In genomic region chr15:42018306-42019224, GRCh38 we compare ENCODE assay signal across 22 cellular contexts. TPM values are rescaled to one million over a fixed set of nuclear protein-coding genes. Genes with fewer than 3 reads are reported as not detected.
A peak's percentile ranks its signal among the peaks of the same experiment; 100 is the strongest.
DNase-seq lines count a peak whose midpoint lies in the region; ATAC-seq and TF ChIP-seq lines count a peak whose summit lies in the region.
"Had no signal": no experiment of that assay in that cellular context is flagged by ENCODE, and none has a peak within 500 bp of the region (broad histone marks: within the 10 kb centered on the region; RNA-seq: fewer than 3 reads in every experiment).

No MANE protein-coding gene starts in this region.

- WGBS in psoas muscle, 3 donors = 35 to 52% (median 44%) methylated on average over 5 to 6 of the region's 6 CpGs

- H3K4me1 ChIP-seq in BE2C = peaks cover 19% of the 10 kb centered on the region
- H3K4me1 ChIP-seq in psoas muscle = peaks cover 20% of the 10 kb centered on the region
- H3K4me1 ChIP-seq: breast epithelium had no signal

- peak overlapping the region; percentile 39 for H3K27ac ChIP-seq in psoas muscle
- H3K27ac ChIP-seq in RWPE1 = no peak overlapping the region
- H3K27ac ChIP-seq in coronary artery = no peak overlapping the region
- H3K27ac ChIP-seq: breast epithelium had no signal

- CTCF ChIA-PET in RWPE1 (lab: Yijun Ruan, JAX) = interaction anchor here (0.6 kb wide), 2 partner anchors 17 to 358 kb away, joined by 3 read pairs; partner anchors contain the start of gene MGA

- POLR2A ChIA-PET in RWPE1 (lab: Yijun Ruan, JAX; ENCODE audit: low non-redundant PET) = no interaction called here

- ATAC-seq in Right ventricle myocardium superior (ENCODE audit: poor library complexity) (peak; percentile 93), psoas muscle (peak; percentile 83 to 91 (median 86)), GM18861 (IDR thresholded peaks at IDR 0.05; ENCODE audit: unreplicated experiment) (no peak)
- ATAC-seq: stimulated activated effector memory CD8-positive, alpha-beta T cell treated with anti-CD3 and anti-CD28 coated beads, Interleukin-12 subunit alpha, Interleukin-12 subunit beta, amount 100 ng/mL, for 72 hours had no signal

- H3K27me3 ChIP-seq in BE2C (no peaks in the 10 kb centered on the region), psoas muscle (ENCODE audit: insufficient read depth in 3 of 3, low read length in 2 of 3) (no peaks in the 10 kb centered on the region)
- H3K27me3 ChIP-seq: breast epithelium had no signal

- intact Hi-C loops in Right ventricle myocardium superior (cut with DNase I) (no loop called here), psoas muscle (cut with DNase I) (no loop called here)

- no peak overlapping the region for H3K4me3 ChIP-seq in BE2C (ENCODE audit: low read depth, low read length)
- H3K4me3 ChIP-seq in psoas muscle = no peak overlapping the region
- no peak overlapping the region for H3K4me3 ChIP-seq in coronary artery
- H3K4me3 ChIP-seq: breast epithelium, lung, smooth muscle cell had no signal

- H3K9me3 ChIP-seq in BE2C = no peaks in the 10 kb centered on the region
- H3K9me3 ChIP-seq in psoas muscle = no peaks in the 10 kb centered on the region
- H3K9me3 ChIP-seq: breast epithelium had no signal

- no peaks in the 10 kb centered on the region for H3K36me3 ChIP-seq in BE2C
- H3K36me3 ChIP-seq in psoas muscle (ENCODE audit: insufficient read depth in 1 of 2, low read depth in 1 of 2) = no peaks in the 10 kb centered on the region
- H3K36me3 ChIP-seq: breast epithelium had no signal

- DNase-seq in BE2C (peak; percentile 64), NCI-H82 (lab: John Stamatoyannopoulos, UW) (peak; percentile 70), Right ventricle myocardium superior (peak; percentile 77), psoas muscle (peak; percentile 46 to 77), RWPE1 (ENCODE audit: low spot score) (no peak), coronary artery (ENCODE audit: low spot score) (no peak)
- DNase-seq: activated CD4-positive, alpha-beta memory T cell treated with anti-CD3 and anti-CD28 coated beads for 36 hours; Calu3; cortex of kidney; GOT3; NCI-H1092 treated with DMSO at 0.1 percent for 48 hours; NCI-H1930; NCI-H69; posterior cingulate gyrus had no signal

- TF ChIP-seq CTCF in BE2C (IDR thresholded peaks at IDR 0.05; ENCODE audit: low read depth, low read length) (peak; percentile 18; the same call in 1 of the 2 replicates), psoas muscle (IDR thresholded peaks at IDR 0.05) (no peak), RWPE1 (conservative IDR thresholded peaks at IDR 0.05; ENCODE audit: low read depth) (no peak), coronary artery (IDR thresholded peaks at IDR 0.05) (no peak)

RNA-seq across cellular contexts. Expression of gene PLA2G4E, which starts 2.3 kb away (rescaled TPM):
- polyA plus RNA-seq in BE2C (2012; ENCODE audit: insufficient read depth, insufficient read length, low read depth) = not detected
- total RNA-seq in Right ventricle myocardium superior (not detected), psoas muscle (under 1 TPM in 3 of 4 donors, not detected in 1; 0.08 to 0.34 (median 0.24) TPM)
- polyA plus RNA-seq in psoas muscle = under 1 TPM in 2 of 3 donors, not detected in 1; 0.01 to 0.07 TPM
- total RNA-seq: activated CD4-positive, alpha-beta memory T cell treated with anti-CD3 and anti-CD28 coated beads for 36 hours; breast epithelium; neural crest cell; temporal lobe had no signal
- polyA plus RNA-seq: CD14-positive monocyte, smooth muscle cell had no signal

RNA-seq across cellular contexts. Expression of gene EHD4, which starts 46.2 kb away (rescaled TPM):
- 2.4 TPM for polyA plus RNA-seq in BE2C (2012; ENCODE audit: insufficient read depth, insufficient read length, low read depth)
- total RNA-seq in Right ventricle myocardium superior = 47.2 TPM
- 1 to 10 TPM; 5.3 to 9.6 (median 6.3) TPM for total RNA-seq in psoas muscle
- 1 to 10 TPM; 1.7 to 4.8 (median 2.2) TPM for polyA plus RNA-seq in psoas muscle

Comparison
In these comparisons a context has a peak if more than half of its experiments do, and no peak if none do; other contexts are left out.
1. DNase-seq: peak in BE2C (single experiment), NCI-H82 (single experiment), Right ventricle myocardium superior (single experiment) and psoas muscle (2 of 2); none in RWPE1 (single experiment) and coronary artery (single experiment).